12 cellular contexts compared by ENCODE assay signal in the genomic region with DNA sequence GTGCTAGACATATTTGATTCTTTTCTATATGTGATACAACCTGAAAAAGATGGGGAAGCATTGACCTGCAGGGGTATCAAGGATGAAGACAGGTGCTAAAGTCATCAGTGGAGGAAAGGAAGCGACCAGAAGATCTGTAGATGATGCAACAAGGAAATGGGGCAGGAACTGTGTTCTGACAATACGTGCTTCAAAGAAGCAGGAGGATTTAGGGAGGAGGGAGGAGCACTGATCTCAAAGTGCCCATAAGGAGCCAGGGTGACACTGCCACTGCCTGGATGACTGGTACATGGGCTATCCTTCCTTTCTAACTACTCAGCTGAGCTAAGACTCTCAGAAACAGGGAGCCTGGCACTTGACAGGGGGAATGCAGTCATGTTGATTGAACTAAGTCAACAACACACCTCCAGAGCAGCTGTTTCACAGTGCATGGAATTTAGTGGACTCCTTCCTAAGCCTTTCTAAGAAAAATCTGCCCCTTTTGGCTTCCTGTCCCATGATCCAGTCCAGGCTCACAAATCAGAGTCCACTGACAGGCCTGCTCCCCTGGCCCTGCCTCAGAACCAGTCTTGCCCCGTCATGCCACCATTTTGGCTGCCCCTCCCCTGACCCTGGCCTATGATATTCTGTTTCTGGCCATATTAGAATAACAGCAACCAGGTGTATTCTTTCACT. TPM values are rescaled to one million over a fixed set of nuclear protein-coding genes. Genes with fewer than 3 reads are reported as not detected.
DNase-seq lines count a peak whose midpoint lies in the region; ATAC-seq and TF ChIP-seq lines count a peak whose summit lies in the region.
"Had no signal": no experiment of that assay in that cellular context is flagged by ENCODE, and none has a peak within 500 bp of the region (broad histone marks: within the 10 kb centered on the region; RNA-seq: fewer than 3 reads in every experiment).

No MANE protein-coding gene starts in this region.

- no peaks in the 10 kb centered on the region for H3K9me2 ChIP-seq in hepatocyte (replicated peaks; ENCODE audit: insufficient read depth)

- DNase-seq in activated T-cell treated with anti-CD3 and anti-CD28 coated beads, Interleukin-2, amount 50 U/mL, for 4 hours = no peak
- no peak for DNase-seq in activated T-cell treated with anti-CD3 and anti-CD28 coated beads, Interleukin-2, amount 50 U/mL, for 48 hours
- DNase-seq in activated CD4-positive, alpha-beta memory T cell treated with anti-CD3 and anti-CD28 coated beads for 36 hours = no peak
- DNase-seq in hepatocyte (ENCODE audit: low spot score) = peak; percentile 24
- DNase-seq in stimulated activated effector memory CD8-positive, alpha-beta T cell treated with anti-CD3 and anti-CD28 coated beads, Interleukin-12 subunit alpha, Interleukin-12 subunit beta, amount 100 ng/mL, for 72 hours (ENCODE audit: low spot score in 2 of 2) = no peak
- no peak for DNase-seq in WTC11 (ENCODE audit: low spot score)
- DNase-seq in NCI-H1694 (lab: John Stamatoyannopoulos, UW) = no peak
- DNase-seq in cortex of kidney (lab: John Stamatoyannopoulos, UW) = no peak
- DNase-seq: PC-3; stimulated activated CD4-positive, alpha-beta T cell treated with anti-CD3 and anti-CD28 coated beads, Interleukin-2, amount 100 ng/mL, for 48 hours; stimulated activated naive B cell treated with anti-CD40 and anti-IgM and Interleukin-4, amounts not matched to agents 10 μg/mL and 1 μg/mL and 100 μg/mL, for 72 hours; T-helper 9 cell had no signal

- H3K27ac Mint-ChIP-seq in activated CD4-positive, alpha-beta memory T cell treated with anti-CD3 and anti-CD28 coated beads for 36 hours = peak overlapping the region; percentile 58
- H3K27ac Mint-ChIP-seq in stimulated activated effector memory CD8-positive, alpha-beta T cell treated with anti-CD3 and anti-CD28 coated beads, Interleukin-12 subunit alpha, Interleukin-12 subunit beta, amount 100 ng/mL, for 72 hours = peak overlapping the region; percentile 38
- no peak overlapping the region for H3K27ac Mint-ChIP-seq in WTC11
- H3K27ac Mint-ChIP-seq: stimulated activated naive B cell treated with anti-CD40 and anti-IgM and Interleukin-4, amounts not matched to agents 10 μg/mL and 1 μg/mL and 100 μg/mL, for 72 hours had no signal

- intact Hi-C loops in activated CD4-positive, alpha-beta memory T cell treated with anti-CD3 and anti-CD28 coated beads for 36 hours (cut with micrococcal nuclease) = no loop called here

- peak in 1 of 2 donors; percentile 16 for ATAC-seq in activated T-cell treated with anti-CD3 and anti-CD28 coated beads, Interleukin-2, amount 50 U/mL, for 4 hours
- peak; percentile 11 for ATAC-seq in stimulated activated effector memory CD8-positive, alpha-beta T cell treated with anti-CD3 and anti-CD28 coated beads, Interleukin-12 subunit alpha, Interleukin-12 subunit beta, amount 100 ng/mL, for 72 hours
- no peak for ATAC-seq in WTC11
- ATAC-seq: PC-3; stimulated activated naive B cell treated with anti-CD40 and anti-IgM and Interleukin-4, amounts not matched to agents 10 μg/mL and 1 μg/mL and 100 μg/mL, for 72 hours had no signal

- peaks cover 1% of the 10 kb centered on the region for H3K36me3 Mint-ChIP-seq in activated T-cell treated with anti-CD3 and anti-CD28 coated beads, Interleukin-2, amount 50 U/mL, for 4 hours (ENCODE audit: insufficient read depth)
- no peaks in the 10 kb centered on the region for H3K36me3 Mint-ChIP-seq in activated CD4-positive, alpha-beta memory T cell treated with anti-CD3 and anti-CD28 coated beads for 36 hours
- H3K36me3 Mint-ChIP-seq in stimulated activated effector memory CD8-positive, alpha-beta T cell treated with anti-CD3 and anti-CD28 coated beads, Interleukin-12 subunit alpha, Interleukin-12 subunit beta, amount 100 ng/mL, for 72 hours = no peaks in the 10 kb centered on the region
- H3K36me3 Mint-ChIP-seq in WTC11 = peaks cover 26% of the 10 kb centered on the region

- POLR2A ChIA-PET in activated CD4-positive, alpha-beta memory T cell treated with anti-CD3 and anti-CD28 coated beads for 36 hours (lab: Charles Lee) = interaction anchor here (0.6 kb wide), 1 partner anchor 8 kb away, joined by 3 read pairs; no protein-coding TSS in a partner anchor
- POLR2A ChIA-PET in WTC11 (lab: Charles Lee) = no interaction called here

- no peaks in the 10 kb centered on the region for H3K27me3 Mint-ChIP-seq in activated T-cell treated with anti-CD3 and anti-CD28 coated beads, Interleukin-2, amount 50 U/mL, for 4 hours (ENCODE audit: low read depth)
- no peaks in the 10 kb centered on the region for H3K27me3 Mint-ChIP-seq in activated CD4-positive, alpha-beta memory T cell treated with anti-CD3 and anti-CD28 coated beads for 36 hours
- H3K27me3 Mint-ChIP-seq in WTC11 (ENCODE audit: low read depth) = no peaks in the 10 kb centered on the region
- H3K27me3 Mint-ChIP-seq: stimulated activated naive B cell treated with anti-CD40 and anti-IgM and Interleukin-4, amounts not matched to agents 10 μg/mL and 1 μg/mL and 100 μg/mL, for 72 hours had no signal

- TF ChIP-seq CTCF in hepatocyte (IDR thresholded peaks at IDR 0.05; ENCODE audit: poor library complexity) = no peak
- TF ChIP-seq CTCF in WTC11 (IDR thresholded peaks at IDR 0.05) = no peak

- CTCF ChIA-PET in activated CD4-positive, alpha-beta memory T cell treated with anti-CD3 and anti-CD28 coated beads for 36 hours (lab: Charles Lee) = no interaction called here
- CTCF ChIA-PET in WTC11 (lab: Charles Lee) = interaction anchor here (1.6 kb wide), 1 partner anchor 17 kb away, joined by 6 read pairs; no protein-coding TSS in a partner anchor

- no peak overlapping the region for H3K4me3 ChIP-seq in hepatocyte

- no peaks in the 10 kb centered on the region for H4K20me1 ChIP-seq in hepatocyte (ENCODE audit: insufficient read depth, poor library complexity, severe bottlenecking)

- H3K36me3 ChIP-seq in hepatocyte (replicated peaks; ENCODE audit: insufficient read depth, low read depth) = no peaks in the 10 kb centered on the region

- H3K4me1 Mint-ChIP-seq in activated T-cell treated with anti-CD3 and anti-CD28 coated beads, Interleukin-2, amount 50 U/mL, for 4 hours (ENCODE audit: low read depth) = peaks cover 30% of the 10 kb centered on the region
- peaks cover 40% of the 10 kb centered on the region for H3K4me1 Mint-ChIP-seq in activated CD4-positive, alpha-beta memory T cell treated with anti-CD3 and anti-CD28 coated beads for 36 hours (ENCODE audit: low read depth)
- H3K4me1 Mint-ChIP-seq in stimulated activated effector memory CD8-positive, alpha-beta T cell treated with anti-CD3 and anti-CD28 coated beads, Interleukin-12 subunit alpha, Interleukin-12 subunit beta, amount 100 ng/mL, for 72 hours = peaks cover 37% of the 10 kb centered on the region
- H3K4me1 Mint-ChIP-seq in WTC11 = peaks cover 14% of the 10 kb centered on the region

- no peaks in the 10 kb centered on the region for H3K9me3 ChIP-seq in hepatocyte (ENCODE audit: low read depth)

- H3K4me2 ChIP-seq in hepatocyte = no peak overlapping the region

- H3K9me3 Mint-ChIP-seq in activated T-cell treated with anti-CD3 and anti-CD28 coated beads, Interleukin-2, amount 50 U/mL, for 4 hours = no peaks in the 10 kb centered on the region
- no peaks in the 10 kb centered on the region for H3K9me3 Mint-ChIP-seq in activated CD4-positive, alpha-beta memory T cell treated with anti-CD3 and anti-CD28 coated beads for 36 hours
- H3K9me3 Mint-ChIP-seq in stimulated activated effector memory CD8-positive, alpha-beta T cell treated with anti-CD3 and anti-CD28 coated beads, Interleukin-12 subunit alpha, Interleukin-12 subunit beta, amount 100 ng/mL, for 72 hours = no peaks in the 10 kb centered on the region
- H3K9me3 Mint-ChIP-seq in WTC11 = peaks cover 19% of the 10 kb centered on the region

- H2AFZ ChIP-seq in hepatocyte = no peak overlapping the region

- no peaks in the 10 kb centered on the region for H3K27me3 ChIP-seq in hepatocyte

- 81% methylated on average over 3 of the region's 3 CpGs for WGBS in hepatocyte (ENCODE audit: low lambda C conversion rate, missing lambda C conversion rate)

- H3K4me1 ChIP-seq in hepatocyte (ENCODE audit: insufficient read depth) = no peaks in the 10 kb centered on the region

- H3K27ac ChIP-seq in hepatocyte = peak overlapping the region; percentile 3

- H3K4me3 Mint-ChIP-seq in activated T-cell treated with anti-CD3 and anti-CD28 coated beads, Interleukin-2, amount 50 U/mL, for 4 hours = peak overlapping the region; percentile 57
- H3K4me3 Mint-ChIP-seq in activated CD4-positive, alpha-beta memory T cell treated with anti-CD3 and anti-CD28 coated beads for 36 hours = no peak overlapping the region
- H3K4me3 Mint-ChIP-seq in stimulated activated effector memory CD8-positive, alpha-beta T cell treated with anti-CD3 and anti-CD28 coated beads, Interleukin-12 subunit alpha, Interleukin-12 subunit beta, amount 100 ng/mL, for 72 hours = peak overlapping the region; percentile 19
- no peak overlapping the region for H3K4me3 Mint-ChIP-seq in WTC11

- H3K79me2 ChIP-seq in hepatocyte = peaks cover 3% of the 10 kb centered on the region

TF ChIP-seq in WTC11, 78 proteins besides CTCF, POLR2A, EP300 and RAD21 (continues in another document):
- TF ChIP-seq CREB1 (CRISPR knock-in tag; IDR thresholded peaks at IDR 0.05) = no peak
- no peak for TF ChIP-seq RELA (CRISPR knock-in tag; IDR thresholded peaks at IDR 0.05; ENCODE audit: borderline replicate concordance)
- no peak for TF ChIP-seq ZNF138 (CRISPR knock-in tag; conservative IDR thresholded peaks at IDR 0.05)
- TF ChIP-seq TP53 (CRISPR knock-in tag; IDR thresholded peaks at IDR 0.05) = no peak
- no peak for TF ChIP-seq TEAD1 (CRISPR knock-in tag; IDR thresholded peaks at IDR 0.05)
- no peak for TF ChIP-seq NR1H2 (CRISPR knock-in tag; IDR thresholded peaks at IDR 0.05)
- TF ChIP-seq, protein P1, sequence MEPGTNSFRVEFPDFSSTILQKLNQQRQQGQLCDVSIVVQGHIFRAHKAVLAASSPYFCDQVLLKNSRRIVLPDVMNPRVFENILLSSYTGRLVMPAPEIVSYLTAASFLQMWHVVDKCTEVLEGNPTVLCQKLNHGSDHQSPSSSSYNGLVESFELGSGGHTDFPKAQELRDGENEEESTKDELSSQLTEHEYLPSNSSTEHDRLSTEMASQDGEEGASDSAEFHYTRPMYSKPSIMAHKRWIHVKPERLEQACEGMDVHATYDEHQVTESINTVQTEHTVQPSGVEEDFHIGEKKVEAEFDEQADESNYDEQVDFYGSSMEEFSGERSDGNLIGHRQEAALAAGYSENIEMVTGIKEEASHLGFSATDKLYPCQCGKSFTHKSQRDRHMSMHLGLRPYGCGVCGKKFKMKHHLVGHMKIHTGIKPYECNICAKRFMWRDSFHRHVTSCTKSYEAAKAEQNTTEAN (CRISPR knock-in tag; IDR thresholded peaks at IDR 0.05) = no peak

RNA-seq across cellular contexts. Expression of a gene that starts 12.0 kb away (rescaled TPM):
- total RNA-seq in activated T-cell treated with anti-CD3 and anti-CD28 coated beads, Interleukin-2, amount 50 U/mL, for 4 hours = 1 to 10 TPM; 4.5 to 6.2 (median 5.5) TPM
- total RNA-seq in activated CD4-positive, alpha-beta memory T cell treated with anti-CD3 and anti-CD28 coated beads for 36 hours = 1 to 10 TPM; 5.2 to 7.6 TPM
- total RNA-seq in hepatocyte (7.7 and 12.8 TPM in 2 replicates), WTC11 (2021) (14.1 to 15.3 TPM (median 14.9 TPM) in 3 replicates)
- polyA plus RNA-seq in hepatocyte = 9.0 and 15.4 TPM in 2 replicates

Comparison
In these comparisons a context has a peak if more than half of its experiments do, and no peak if none do; other contexts are left out.
1. H3K4me3 Mint-ChIP-seq: peak in activated T-cell treated with anti-CD3 and anti-CD28 coated beads, Interleukin-2, amount 50 U/mL, for 4 hours (single experiment) and stimulated activated effector memory CD8-positive, alpha-beta T cell treated with anti-CD3 and anti-CD28 coated beads, Interleukin-12 subunit alpha, Interleukin-12 subunit beta, amount 100 ng/mL, for 72 hours (single experiment); none in activated CD4-positive, alpha-beta memory T cell treated with anti-CD3 and anti-CD28 coated beads for 36 hours (single experiment) and WTC11 (single experiment).